In the genomic region with DNA sequence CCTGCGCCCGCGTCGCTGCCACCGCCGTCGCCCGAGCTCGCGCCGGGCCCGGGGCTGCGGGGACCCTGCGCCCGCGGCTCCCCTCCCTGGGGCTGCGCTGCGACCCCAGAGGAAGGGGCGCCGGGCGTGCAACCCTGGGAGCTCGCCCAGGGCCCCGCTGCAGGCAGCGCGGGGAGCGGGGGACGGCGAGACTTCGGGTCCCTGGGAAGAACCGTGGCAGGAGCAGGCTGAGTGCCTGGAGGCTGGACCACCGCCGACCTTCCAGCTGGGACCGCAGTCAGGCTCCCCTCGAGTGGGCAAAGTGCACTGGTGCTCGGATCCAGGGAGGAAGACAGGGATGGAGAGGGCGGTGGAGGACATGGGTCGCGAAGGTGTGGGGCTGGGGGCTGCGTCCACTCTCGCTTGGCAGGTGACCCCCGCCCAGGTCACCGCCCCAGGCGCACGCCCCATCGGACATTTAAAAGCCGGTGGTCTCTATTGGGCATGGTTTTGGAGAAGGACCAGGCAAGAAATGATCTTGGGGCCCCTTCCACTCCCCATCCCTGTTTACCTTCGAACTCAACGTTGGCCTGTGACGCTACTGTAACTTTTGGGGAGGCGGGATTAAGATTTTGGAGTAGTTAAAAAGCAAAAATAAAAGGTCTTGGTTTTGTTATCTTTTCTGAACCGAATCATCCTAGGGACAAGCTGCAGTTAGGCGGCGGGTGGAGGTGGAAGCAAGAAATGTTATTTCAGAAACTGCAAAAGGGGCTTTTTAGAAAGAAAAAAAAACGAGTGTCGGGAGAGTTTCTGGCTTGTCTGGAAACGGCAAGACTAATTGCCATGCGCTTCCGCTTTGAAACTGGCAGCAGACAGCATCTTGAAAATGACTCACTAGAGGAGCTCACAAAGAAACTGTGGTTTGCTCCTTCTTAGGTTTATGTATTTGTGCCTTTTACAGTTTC, we compare ENCODE assay signal across 8 cellular contexts. TPM values are rescaled to one million over a fixed set of nuclear protein-coding genes. Genes with fewer than 3 reads are reported as not detected.
DNase-seq lines count a peak whose midpoint lies in the region; ATAC-seq, FAIRE-seq and TF ChIP-seq lines count a peak whose summit lies in the region.

No MANE protein-coding gene starts in this region.

- H3K79me2 ChIP-seq in HepG2 (ENCODE audit: insufficient read depth, low read length): no peaks in the 10 kb centered on the region

- TF ChIP-seq RAD21 in HepG2 (CRISPR knock-in tag; IDR thresholded peaks at IDR 0.05): no peak

- in situ Hi-C loops in HepG2 (cut with HindIII; ENCODE audit: extremely low pct_ligation_motif_present, low pct_unique_long_range_greater_than_20kb): no loop called here

- H3K9me3 ChIP-seq in HEK293 (ENCODE audit: control insufficient read depth, insufficient read depth, low read depth, low read length) (no peaks in the 10 kb centered on the region), MG63 (no peaks in the 10 kb centered on the region), HepG2 (ENCODE audit: low read length) (no peaks in the 10 kb centered on the region)

- H3K4me1 ChIP-seq in HEK293 (ENCODE audit: control insufficient read depth, insufficient read depth, low read length) (0 out of 2 replicates have a peak, but pooled peaks cover 4% of the 10 kb centered on the region), HepG2 (ENCODE audit: insufficient read depth, low read length) (peaks cover 22% of the 10 kb centered on the region)

- peak overlapping the region; percentile 2 for H2AFZ ChIP-seq in HepG2 (ENCODE audit: low read length)

- no peak for TF ChIP-seq EP300 in HepG2 (IDR thresholded peaks at IDR 0.05; ENCODE audit: low read depth in 2 of 2, low read length in 2 of 2)
- TF ChIP-seq EP300 in HepG2 (CRISPR knock-in tag; IDR thresholded peaks at IDR 0.05; ENCODE audit: borderline replicate concordance): no peak

- peak overlapping the region; percentile 39; the same call in 1 of the 2 replicates for H3K9ac ChIP-seq in HepG2 (ENCODE audit: insufficient read depth, low read depth, low read length)

- TF ChIP-seq CTCF in HEK293 (tag by site-specific recombination; IDR thresholded peaks at IDR 0.05): no peak
- TF ChIP-seq CTCF in coronary artery (IDR thresholded peaks at IDR 0.05): no peak
- no peak for TF ChIP-seq CTCF in HepG2 (CRISPR knock-in tag; IDR thresholded peaks at IDR 0.05)

- POLR2A ChIA-PET in HEK293 (lab: Yijun Ruan, JAX) (interaction anchor here (1.0 kb wide), 1 partner anchor 160 kb away, joined by 4 read pairs; a partner anchor contains a TSS), HepG2 (lab: Yijun Ruan, JAX) (no interaction called here)
- POLR2A ChIA-PET in activated CD4-positive, alpha-beta T cell treated with anti-CD3 and anti-CD28 coated beads for 36 hours (lab: Charles Lee): interaction anchor here (0.6 to 1.6 kb wide), 19 partner anchors 8 to 644 kb away, joined by 3 to 20 read pairs (median 5); no protein-coding TSS in a partner anchor

- CTCF ChIA-PET in HEK293 (lab: Yijun Ruan, JAX): interaction anchor here (0.6 to 0.7 kb wide), 2 partner anchors 21 to 193 kb away, joined by 3 read pairs; no protein-coding TSS in a partner anchor
- CTCF ChIA-PET in activated CD4-positive, alpha-beta T cell treated with anti-CD3 and anti-CD28 coated beads for 36 hours (lab: Charles Lee): interaction anchor here (1.4 to 5.9 kb wide), 3 partner anchors 18 to 203 kb away, joined by 4 to 80 read pairs (median 9); no protein-coding TSS in a partner anchor
- CTCF ChIA-PET in HepG2 (lab: Yijun Ruan, JAX; ENCODE audit: low intra/inter-chr PET ratio, low total read pairs): no interaction called here

- H3K27ac ChIP-seq in HEK293 (ENCODE audit: extremely low read depth, low read depth, low read length) (peak overlapping the region; percentile 82), coronary artery (peak overlapping the region; percentile 28 to 86), HepG2 (ENCODE audit: extremely low read length, insufficient read depth, low read length) (no peak overlapping the region)

- peak overlapping the region; percentile 97 for H3K4me3 Mint-ChIP-seq in activated CD4-positive, alpha-beta T cell treated with anti-CD3 and anti-CD28 coated beads for 36 hours

- H3K36me3 Mint-ChIP-seq in activated CD4-positive, alpha-beta T cell treated with anti-CD3 and anti-CD28 coated beads for 36 hours (ENCODE audit: low read depth): peaks cover 6% of the 10 kb centered on the region

- H3K4me3 ChIP-seq in HEK293 (ENCODE audit: low read depth, low read length) (peak overlapping the region; percentile 93), MG63 (peak overlapping the region; percentile 75), coronary artery (peak overlapping the region; percentile 84), HepG2 (replicated peaks in 1 of 3; ENCODE audit: insufficient read depth in 1 of 3, low read depth in 2 of 3, low read length in 3 of 3) (peak overlapping the region; percentile 69 to 84 (median 82))

- H3K9me3 Mint-ChIP-seq in activated CD4-positive, alpha-beta T cell treated with anti-CD3 and anti-CD28 coated beads for 36 hours (ENCODE audit: low read depth): no peaks in the 10 kb centered on the region

- peaks cover 61% of the 10 kb centered on the region for H3K4me1 Mint-ChIP-seq in activated CD4-positive, alpha-beta T cell treated with anti-CD3 and anti-CD28 coated beads for 36 hours

- H3K4me2 ChIP-seq in HepG2 (ENCODE audit: low read depth, low read length): peak overlapping the region; percentile 75

- intact Hi-C loops in activated CD4-positive, alpha-beta T cell treated with anti-CD3 and anti-CD28 coated beads for 36 hours (cut with DNase I, micrococcal nuclease): loop anchor here (1.0 to 10.0 kb wide), 11 partner anchors 18 to 712 kb away; a partner anchor contains a TSS
- intact Hi-C loops in HepG2 (cut with micrococcal nuclease; ENCODE audit: unreplicated experiment): no loop called here

- no peaks in the 10 kb centered on the region for H4K20me1 ChIP-seq in HepG2 (ENCODE audit: insufficient read depth, low read length)

- peak; percentile 73 for ATAC-seq in activated CD4-positive, alpha-beta T cell treated with anti-CD3 and anti-CD28 coated beads for 36 hours
- peak; percentile 60 for ATAC-seq in HepG2

- H3K27me3 Mint-ChIP-seq in activated CD4-positive, alpha-beta T cell treated with anti-CD3 and anti-CD28 coated beads for 36 hours: no peaks in the 10 kb centered on the region

- no peaks in the 10 kb centered on the region for H3K36me3 ChIP-seq in HEK293 (ENCODE audit: control insufficient read depth in 2 of 2, insufficient read depth in 1 of 2, low read length in 2 of 2)
- no peaks in the 10 kb centered on the region for H3K36me3 ChIP-seq in MG63
- no peaks in the 10 kb centered on the region for H3K36me3 ChIP-seq in HepG2 (replicated peaks in 1 of 2; ENCODE audit: control insufficient read depth in 1 of 2, insufficient read depth in 2 of 2, low read length in 2 of 2)

- DNase-seq in GM12892 (ENCODE audit: insufficient read length) (peak; percentile 46), MG63 (peak; percentile 78), coronary artery (ENCODE audit: low spot score) (peak; percentile 72), HepG2 (ENCODE audit: low spot score) (no peak), middle frontal gyrus (ENCODE audit: extremely low spot score, low spot score) (no peak)
- DNase-seq in activated CD4-positive, alpha-beta T cell treated with anti-CD3 and anti-CD28 coated beads for 36 hours: peak; percentile 86
- DNase-seq in stimulated activated CD4-positive, alpha-beta T cell treated with anti-CD3 and anti-CD28 coated beads, TNF-alpha, amount 100 ng/mL, for 1 hour (ENCODE audit: low read depth in 3 of 3, low spot score in 1 of 3): peak; percentile 37 to 57 (median 54)

- WGBS in HepG2 (ENCODE audit: low lambda C conversion rate): 3% methylated on average over 22 of the region's 58 CpGs

- H3K27ac Mint-ChIP-seq in activated CD4-positive, alpha-beta T cell treated with anti-CD3 and anti-CD28 coated beads for 36 hours: peak overlapping the region; percentile 100

- H3K27me3 ChIP-seq in MG63: no peaks in the 10 kb centered on the region
- no peaks in the 10 kb centered on the region; a peak in 2 of 5 replicates for H3K27me3 ChIP-seq in HepG2 (ENCODE audit: control insufficient read depth in 1 of 2, insufficient read depth in 2 of 2, low read length in 2 of 2)

- BruUV-seq in HepG2 (replicated peaks; lab: Mats Ljungman, UMichigan): no TSS peak

- FAIRE-seq in GM12892 (lab: Jason Lieb, UNC): peak; percentile 84
- no peak for FAIRE-seq in HepG2 (lab: Jason Lieb, UNC)

- no peak for TF ChIP-seq POLR2A in GM12892 (IDR thresholded peaks at IDR 0.05; ENCODE audit: low read depth, low read length)
- no peak for TF ChIP-seq POLR2A in HepG2 (IDR thresholded peaks at IDR 0.05; ENCODE audit: insufficient read depth in 1 of 2, low read depth in 2 of 2, low read length in 2 of 2)

TF ChIP-seq in HepG2, 621 proteins besides CTCF, POLR2A, EP300 and RAD21 (continues in another document):
- TF ChIP-seq ZNF12 (CRISPR knock-in tag; IDR thresholded peaks at IDR 0.05): no peak

RNA-seq across cellular contexts. Expression of a gene that starts 1.0 kb away (rescaled TPM):
- polyA plus RNA-seq in GM12892 (2012; ENCODE audit: missing spikeins): 3.0 TPM
- total RNA-seq in MG63 (2014; rRNA removed; shearing (Covaris generic); ENCODE audit: low replicate concordance): 4.8 and 5.7 TPM in 2 replicates
- total RNA-seq in activated CD4-positive, alpha-beta T cell treated with anti-CD3 and anti-CD28 coated beads for 36 hours: 10 to 100 TPM; 17.0 to 17.4 TPM
- 3.0 and 3.2 TPM in 2 replicates for total RNA-seq in HepG2 (2016; rRNA removed; fragmentation: Illumina TruSeq; extraction: Trizol)
- total RNA-seq in HepG2 (2016; cell fraction: cytosol; rRNA removed; fragmentation: Illumina TruSeq; extraction: Trizol; ENCODE audit: low read depth): 1.2 and 1.3 TPM in 2 replicates
- 2.3 and 2.7 TPM in 2 replicates for total RNA-seq in HepG2 (2016; cell fraction: insoluble cytoplasmic fraction; rRNA removed; fragmentation: Illumina TruSeq; extraction: Trizol)
- 4.8 and 5.0 TPM in 2 replicates for total RNA-seq in HepG2 (2016; cell fraction: membrane; rRNA removed; fragmentation: Illumina TruSeq; extraction: Trizol)
- 2.7 and 3.9 TPM in 2 replicates for total RNA-seq in HepG2 (2016; cell fraction: nucleus; rRNA removed; fragmentation: Illumina TruSeq; extraction: Trizol)
- 2.4 and 2.9 TPM in 2 replicates for polyA plus RNA-seq in HepG2 (2011; rRNA removed)
- 1.5 and 2.1 TPM in 2 replicates for polyA plus RNA-seq in HepG2 (2011; cell fraction: cytosol; rRNA removed)
- polyA plus RNA-seq in HepG2 (2011; cell fraction: nucleus; rRNA removed): 1.2 and 2.1 TPM in 2 replicates
- polyA plus RNA-seq in HepG2 (2012): 1.8 and 2.5 TPM in 2 replicates
- 1.5 and 2.0 TPM in 2 replicates for polyA plus RNA-seq in HepG2 (2016; cell fraction: cytosol; fragmentation: Illumina TruSeq; extraction: Trizol; ENCODE audit: low read depth)
- 4.0 and 4.7 TPM in 2 replicates for polyA plus RNA-seq in HepG2 (2016; cell fraction: insoluble cytoplasmic fraction; fragmentation: Illumina TruSeq; extraction: Trizol; ENCODE audit: low read depth)
- polyA plus RNA-seq in HepG2 (2016; cell fraction: membrane; fragmentation: Illumina TruSeq; extraction: Trizol; ENCODE audit: low read depth): 3.8 and 4.8 TPM in 2 replicates
- 3.9 and 4.5 TPM in 2 replicates for polyA plus RNA-seq in HepG2 (2016; cell fraction: nucleus; fragmentation: Illumina TruSeq; extraction: Trizol; ENCODE audit: insufficient read depth, low read depth)
- polyA minus RNA-seq in HepG2 (2011; rRNA and poly(A)+ RNA removed; ENCODE audit: low replicate concordance): 5.5 and 9.6 TPM in 2 replicates
- 3.2 and 3.3 TPM in 2 replicates for polyA minus RNA-seq in HepG2 (2011; cell fraction: cytosol; rRNA and poly(A)+ RNA removed)
- 2.6 and 2.7 TPM in 2 replicates for polyA minus RNA-seq in HepG2 (2011; cell fraction: nucleus; rRNA and poly(A)+ RNA removed)

Comparison
In these comparisons a context has a peak if more than half of its experiments do, and no peak if none do; other contexts are left out.
1. DNase-seq: peak in GM12892 (single experiment), MG63 (single experiment), activated CD4-positive, alpha-beta T cell treated with anti-CD3 and anti-CD28 coated beads for 36 hours (single experiment), coronary artery (single experiment) and stimulated activated CD4-positive, alpha-beta T cell treated with anti-CD3 and anti-CD28 coated beads, TNF-alpha, amount 100 ng/mL, for 1 hour (3 of 3); none in HepG2 (single experiment) and middle frontal gyrus (single experiment).
2. Peak in every context shown above with its lines, with median percentiles within 50 percentile points of each other: H3K4me3 ChIP-seq.